In genomic region chr3:174358252-174358651, GRCh38 we compare ENCODE assay signal across 21 cellular contexts.
"Had no signal": no experiment of that assay in that cellular context is flagged by ENCODE, and none has a peak within 500 bp of the region (broad histone marks: within the 10 kb centered on the region; RNA-seq: fewer than 3 reads in every experiment).

No MANE protein-coding gene starts in this region.

- ATAC-seq: activated CD8-positive, alpha-beta T cell treated with anti-CD3 and anti-CD28 coated beads, Interleukin-2, amount 10 ng/mL, durations not matched to agents 7 days and 5 days; WTC11 had no signal

- DNase-seq: activated CD4-positive, alpha-beta T cell treated with anti-CD3 and anti-CD28 coated beads for 48 hours; activated CD4-positive, alpha-beta T cell treated with anti-CD3 and anti-CD28 coated beads, Interleukin-2, amount 50 U/mL, for 4 hours; activated CD4-positive, CD25-positive, alpha-beta regulatory T cell treated with anti-CD3 and anti-CD28 coated beads, Interleukin-2, amount 50 U/mL, for 72 hours; activated CD8-positive, alpha-beta memory T cell treated with anti-CD3 and anti-CD28 coated beads, Interleukin-2, amount 50 U/mL, for 48 hours; activated CD8-positive, alpha-beta T cell treated with anti-CD3 and anti-CD28 coated beads, Interleukin-2, amount 10 ng/mL, durations not matched to agents 7 days and 5 days; activated naive CD4-positive, alpha-beta T cell treated with anti-CD3 and anti-CD28 coated beads, Interleukin-2, amount 50 U/mL, for 16 hours; activated naive CD8-positive, alpha-beta T cell treated with anti-CD3 and anti-CD28 coated beads, Interleukin-2, amount 10 ng/mL, durations not matched to agents 7 days and 5 days; activated T-cell treated with anti-CD3 and anti-CD28 coated beads, Interleukin-2, amount 50 U/mL, for 1 hour; aorta; caudate nucleus; NCI-H1105 treated with DMSO at 0.1 percent for 48 hours; NCI-H1436 treated with DMSO at 0.1 percent for 48 hours; NCI-H187; NCI-H2081; NCI-H524 treated with DMSO at 0.1 percent for 48 hours; NCI-H82; OCI-M1; Peyer's patch; Right ventricle myocardium superior; SJCRH30 had no signal
